In the genomic region with DNA sequence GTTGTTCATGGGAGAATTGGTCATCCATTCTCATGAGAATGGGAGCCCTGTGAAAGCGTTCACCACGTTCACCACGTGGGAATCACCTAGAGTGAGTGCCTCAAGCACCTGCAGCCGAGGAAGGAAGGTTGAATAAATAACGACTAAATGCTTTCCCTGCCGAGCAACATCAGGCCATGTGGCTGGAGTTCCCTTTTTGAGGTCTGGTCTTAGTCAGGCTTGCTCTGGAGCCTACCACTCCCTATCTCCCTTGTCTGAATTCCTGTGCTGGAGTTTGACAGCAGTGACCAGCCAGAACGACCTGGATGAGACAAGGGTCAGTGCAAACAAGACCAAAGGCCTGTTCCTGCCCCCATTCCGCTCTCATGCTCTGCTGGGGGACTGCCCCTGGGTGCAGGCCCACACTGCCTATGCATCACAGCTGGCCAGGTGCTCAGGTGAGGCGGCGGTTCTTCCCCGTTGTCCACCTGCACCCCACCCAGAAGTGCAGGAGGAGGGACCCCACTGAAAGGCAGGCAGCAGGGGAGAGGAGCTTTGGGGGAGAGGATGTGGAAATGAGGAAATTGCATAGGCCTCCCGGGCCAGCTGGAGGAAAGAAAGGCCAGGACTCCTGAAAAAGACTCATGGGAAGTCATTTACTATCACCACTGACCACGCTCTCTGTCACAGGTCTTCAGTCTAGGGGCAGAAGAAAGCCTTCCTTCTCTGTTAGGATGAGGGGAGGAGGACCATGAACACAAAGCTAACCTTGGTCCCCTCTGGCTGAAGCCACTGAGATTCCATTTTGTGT, we compare ENCODE assay signal across 14 cellular contexts. TPM values are rescaled to one million over a fixed set of nuclear protein-coding genes. Genes with fewer than 3 reads are reported as not detected.
DNase-seq lines count a peak whose midpoint lies in the region; ATAC-seq and TF ChIP-seq lines count a peak whose summit lies in the region.
"Had no signal": no experiment of that assay in that cellular context is flagged by ENCODE, and none has a peak within 500 bp of the region (broad histone marks: within the 10 kb centered on the region; RNA-seq: fewer than 3 reads in every experiment).

No MANE protein-coding gene starts in this region.

- no peaks in the 10 kb centered on the region for H3K36me3 ChIP-seq in esophagus muscularis mucosa
- no peaks in the 10 kb centered on the region for H3K36me3 ChIP-seq in rectal smooth muscle tissue (ENCODE audit: control insufficient read depth, insufficient read depth, low read length)

- no peaks in the 10 kb centered on the region for H3K27me3 ChIP-seq in esophagus muscularis mucosa
- H3K27me3 ChIP-seq in rectal smooth muscle tissue (ENCODE audit: control insufficient read depth, insufficient read depth, low read length), result no peaks in the 10 kb centered on the region

- no peaks in the 10 kb centered on the region for H3K9me3 ChIP-seq in esophagus muscularis mucosa

- intact Hi-C loops in esophagus muscularis mucosa (cut with DNase I), result loop anchor here (5.0 kb wide), 1 partner anchor 56 kb away; no protein-coding TSS in a partner anchor

- H3K27ac ChIP-seq in esophagus muscularis mucosa (replicated peaks in 1 of 4), result peak overlapping the region; percentile 33 to 63 (median 46)
- peak overlapping the region; percentile 57 for H3K27ac ChIP-seq in rectal smooth muscle tissue (ENCODE audit: low read depth, low read length)

- no peak for TF ChIP-seq CTCF in esophagus muscularis mucosa (IDR thresholded peaks at IDR 0.05)

- DNase-seq in ELF-1 (ENCODE audit: low read depth, low spot score) (peak; percentile 40), NOMO-1 treated with DMSO at 0.1 percent for 48 hours (lab: John Stamatoyannopoulos, UW; ENCODE audit: unreplicated experiment) (peak; percentile 70), esophagus muscularis mucosa (ENCODE audit: extremely low spot score) (no peak), NCI-H2196 (lab: John Stamatoyannopoulos, UW; ENCODE audit: unreplicated experiment) (no peak)
- DNase-seq: DMS 273 treated with DMSO at 0.1 percent for 48 hours, NCI-H2081 treated with DMSO at 0.1 percent for 48 hours, T-helper 17 cell had no signal

- TF ChIP-seq POLR2A in esophagus muscularis mucosa (IDR thresholded peaks at IDR 0.05; ENCODE audit: low read depth), result no peak

- 74% methylated on average over 13 of the region's 13 CpGs for WGBS in esophagus muscularis mucosa

- peaks cover 26 to 66% (median 56%) of the 10 kb centered on the region in 4 donors for H3K4me1 ChIP-seq in esophagus muscularis mucosa
- peaks cover 8% of the 10 kb centered on the region for H3K4me1 ChIP-seq in rectal smooth muscle tissue (ENCODE audit: control insufficient read depth, insufficient read depth, low read length)

- ATAC-seq in GM21515 (IDR thresholded peaks at IDR 0.05; ENCODE audit: unreplicated experiment) (no peak), GM18870 (IDR thresholded peaks at IDR 0.05; ENCODE audit: unreplicated experiment) (no peak), GM21367 (IDR thresholded peaks at IDR 0.05; ENCODE audit: unreplicated experiment) (no peak)
- ATAC-seq: Panc1, T-helper 17 cell had no signal

- no peak for TF ChIP-seq EP300 in esophagus muscularis mucosa (IDR thresholded peaks at IDR 0.05)

- H3K9ac ChIP-seq in rectal smooth muscle tissue (ENCODE audit: low read length), result no peak overlapping the region

- no peak overlapping the region for H3K4me3 ChIP-seq in esophagus muscularis mucosa
- no peak overlapping the region for H3K4me3 ChIP-seq in rectal smooth muscle tissue (ENCODE audit: low read length)

RNA-seq across cellular contexts. Expression of gene KCNMB1, which starts 28.3 kb away (rescaled TPM):
- 10 to 100 TPM; 45.6 to 83.0 (median 78.8) TPM for total RNA-seq in esophagus muscularis mucosa
- total RNA-seq: fibroblast of lung, LHCN-M2 had no signal

Comparison
In these comparisons a context has a peak if more than half of its experiments do, and no peak if none do; other contexts are left out.
1. DNase-seq: peak in ELF-1 (single experiment) and NOMO-1 treated with DMSO at 0.1 percent for 48 hours (single experiment); none in esophagus muscularis mucosa (single experiment) and NCI-H2196 (single experiment).